8 cellular contexts compared by ENCODE assay signal in genomic region chr20:35463455-35464300, GRCh38. TPM values are rescaled to one million over a fixed set of nuclear protein-coding genes. Genes with fewer than 3 reads are reported as not detected.
DNase-seq lines count a peak whose midpoint lies in the region; ATAC-seq, FAIRE-seq and TF ChIP-seq lines count a peak whose summit lies in the region.

No MANE protein-coding gene starts in this region.

- H4K20me1 ChIP-seq in K562 (replicated peaks; ENCODE audit: control insufficient read depth, insufficient read depth, low read length): no peaks in the 10 kb centered on the region; the same call in 1 of the 2 replicates

- no peak overlapping the region for H3K4me3 Mint-ChIP-seq in activated T-cell treated with anti-CD3 and anti-CD28 coated beads, Interleukin-2, amount 50 U/mL, for 24 hours
- no peak overlapping the region for H3K4me3 Mint-ChIP-seq in T-helper 17 cell

- peak; percentile 60 to 89 (median 78) for TF ChIP-seq CTCF in K562 (IDR thresholded peaks at IDR 0.05 in 2 of 3, conservative IDR thresholded peaks at IDR 0.05 in 1 of 3; ENCODE audit: insufficient read depth in 2 of 3, low read depth in 1 of 3, low read length in 3 of 3)

- no peak overlapping the region for H3K4me2 ChIP-seq in K562 (ENCODE audit: insufficient read depth, low read length)

- H3K27ac ChIP-seq in K562 (ENCODE audit: extremely low read depth, low read depth, low read length): 0 out of 3 replicates have a peak overlapping the region, but pooled peaks have one; percentile 8

- H3K4me1 ChIP-seq in K562 (replicated peaks in 1 of 2; ENCODE audit: control insufficient read depth in 2 of 2, insufficient read depth in 2 of 2, low read length in 2 of 2): peaks cover 19 to 20% of the 10 kb centered on the region in 2 experiments

- peaks cover 5% of the 10 kb centered on the region for H3K4me1 Mint-ChIP-seq in activated T-cell treated with anti-CD3 and anti-CD28 coated beads, Interleukin-2, amount 50 U/mL, for 24 hours (ENCODE audit: low read depth)
- H3K4me1 Mint-ChIP-seq in T-helper 17 cell: peaks cover 6% of the 10 kb centered on the region

- intact Hi-C loops in K562 (cut with micrococcal nuclease): loop anchor here (10.0 kb wide), 2 partner anchors 151 to 421 kb away; partner anchors contain the start of gene SPAG4

- BruUV-seq in K562 (replicated peaks; lab: Mats Ljungman, UMichigan): no TSS peak

- peaks cover 76% of the 10 kb centered on the region for H3K36me3 ChIP-seq in K562 (ENCODE audit: control insufficient read depth, insufficient read depth, low read length)

- 31% methylated on average over 4 of the region's 4 CpGs for WGBS in K562 (ENCODE audit: insufficient coverage, low coverage, missing lambda C conversion rate)

- H3K9me3 Mint-ChIP-seq in activated T-cell treated with anti-CD3 and anti-CD28 coated beads, Interleukin-2, amount 50 U/mL, for 24 hours: no peaks in the 10 kb centered on the region

- H3K36me3 Mint-ChIP-seq in activated T-cell treated with anti-CD3 and anti-CD28 coated beads, Interleukin-2, amount 50 U/mL, for 24 hours (ENCODE audit: low read depth): peaks cover 64% of the 10 kb centered on the region
- H3K36me3 Mint-ChIP-seq in T-helper 17 cell (ENCODE audit: low read depth): no peaks in the 10 kb centered on the region

- ATAC-seq in T-helper 17 cell (peak; percentile 96), K562 (peak; percentile 85), GM18870 (IDR thresholded peaks at IDR 0.05; ENCODE audit: unreplicated experiment) (no peak)

- no peak for TF ChIP-seq POLR2A in K562 (conservative IDR thresholded peaks at IDR 0.05)

- H3K9me3 ChIP-seq in T-helper 17 cell (ENCODE audit: control insufficient read depth, low read length, poor library complexity, severe bottlenecking): no peaks in the 10 kb centered on the region
- no peaks in the 10 kb centered on the region for H3K9me3 ChIP-seq in K562 (replicated peaks; ENCODE audit: control insufficient read depth, insufficient read depth, low read depth, low read length)

- in situ Hi-C loops in K562 (cut with MboI): no loop called here

- H3K4me3 ChIP-seq in K562: no peak overlapping the region

- DNase-seq in activated T-cell treated with anti-CD3 and anti-CD28 coated beads for 24 hours (ENCODE audit: low read depth): peak; percentile 50
- DNase-seq in activated T-cell treated with anti-CD3 and anti-CD28 coated beads, Interleukin-2, amount 50 U/mL, for 24 hours: no peak
- DNase-seq in NCI-H146 (lab: John Stamatoyannopoulos, UW): peak; percentile 71
- DNase-seq in T-helper 17 cell: peak; percentile 15 to 37 (median 17)
- peak; percentile 42 to 82 (median 56) for DNase-seq in K562 (ENCODE audit: extremely low read depth in 1 of 4, low spot score in 3 of 4)
- peak; percentile 53 for DNase-seq in iPS DF 4.7 (ENCODE audit: extremely low read depth, low spot score)
- DNase-seq in stimulated activated CD4-positive, alpha-beta T cell treated with anti-CD3 and anti-CD28 coated beads, Interleukin-12 subunit alpha, Interleukin-12 subunit beta, amount 100 ng/mL, for 4 hours: peak; percentile 36

- no peak overlapping the region for H3K27ac Mint-ChIP-seq in activated T-cell treated with anti-CD3 and anti-CD28 coated beads, Interleukin-2, amount 50 U/mL, for 24 hours
- no peak overlapping the region for H3K27ac Mint-ChIP-seq in T-helper 17 cell

- peak overlapping the region in 1 of 2 experiments; percentile 60; a peak in 1 of 4 replicates for H3K9ac ChIP-seq in K562 (ENCODE audit: insufficient read depth in 1 of 2, low read depth in 2 of 2, low read length in 2 of 2)

- peak; percentile 57 to 64 for TF ChIP-seq RAD21 in K562 (CRISPR knock-in tag; conservative IDR thresholded peaks at IDR 0.05 in 1 of 2, IDR thresholded peaks at IDR 0.05 in 1 of 2)

- H3K9me1 ChIP-seq in K562 (ENCODE audit: control insufficient read depth, insufficient read depth, low read length): no peaks in the 10 kb centered on the region

- CTCF ChIA-PET in K562 (lab: Yijun Ruan, JAX; ENCODE audit: low intra/inter-chr PET ratio): interaction anchor here (0.6 to 0.8 kb wide), 3 partner anchors 48 to 736 kb away, joined by 3 to 6 read pairs (median 3); no protein-coding TSS in a partner anchor

- TF ChIP-seq EP300 in K562 (IDR thresholded peaks at IDR 0.05; ENCODE audit: low read length): no peak

- FAIRE-seq in K562 (lab: Jason Lieb, UNC): peak; percentile 94

- no peaks in the 10 kb centered on the region for H3K27me3 Mint-ChIP-seq in activated T-cell treated with anti-CD3 and anti-CD28 coated beads, Interleukin-2, amount 50 U/mL, for 24 hours
- H3K27me3 Mint-ChIP-seq in T-helper 17 cell: no peaks in the 10 kb centered on the region

- POLR2A ChIA-PET in K562 (lab: Yijun Ruan, JAX): interaction anchor here (1.4 to 1.5 kb wide), 2 partner anchors 9 to 16 kb away, joined by 7 to 10 read pairs; no protein-coding TSS in a partner anchor

- no peaks in the 10 kb centered on the region for H3K27me3 ChIP-seq in K562 (ENCODE audit: control insufficient read depth in 2 of 2, insufficient read depth in 2 of 2, low read length in 2 of 2)

- no peak overlapping the region for H2AFZ ChIP-seq in K562 (ENCODE audit: low read depth, low read length)

- H3K79me2 ChIP-seq in K562 (ENCODE audit: control insufficient read depth, insufficient read depth, low read length): no peaks in the 10 kb centered on the region; the same call in 2 of the 3 replicates

TF ChIP-seq in K562, 482 proteins besides CTCF, POLR2A, EP300 and RAD21 (continues in another document):
- TF ChIP-seq E2F3 (CRISPR knock-in tag; IDR thresholded peaks at IDR 0.05) (no peak), SMC3 (conservative IDR thresholded peaks at IDR 0.05; ENCODE audit: insufficient read depth, low read depth, low read length) (peak; percentile 41; the same call in 1 of the 2 replicates), CBX8 (IDR thresholded peaks at IDR 0.05; ENCODE audit: borderline replicate concordance, extremely low read depth, low read depth, low read length, poor library complexity, severe bottlenecking) (no peak)

RNA-seq across cellular contexts. Expression of gene CEP250, which starts 8.3 kb away (rescaled TPM):
- total RNA-seq in T-helper 17 cell (10 to 100 TPM; 36.6 to 44.4 TPM), K562 (2014; rRNA removed) (20.6 and 31.4 TPM in 2 replicates), K562 (2014; rRNA removed; fragmentation: Illumina TruSeq; extraction: Trizol) (20.5 and 21.5 TPM in 2 replicates), K562 (2015; rRNA removed; fragmentation: Illumina TruSeq; extraction: Trizol) (25.9 and 27.3 TPM in 2 replicates), K562 (2021) (35.7 and 41.9 TPM in 2 replicates)
- total RNA-seq in K562 (2011; cell fraction: chromatin; rRNA removed; ENCODE audit: low replicate concordance): 89.7 and 114 TPM in 2 replicates
- total RNA-seq in K562 (2011; cell fraction: nucleolus; rRNA removed): 17.0 and 24.1 TPM in 2 replicates
- 27.5 and 30.8 TPM in 2 replicates for total RNA-seq in K562 (2011; cell fraction: nucleoplasm; rRNA removed)
- polyA plus RNA-seq in K562 (2011; rRNA removed) (10.1 and 12.1 TPM in 2 replicates), K562 (2014; fragmentation: Illumina TruSeq; extraction: Trizol) (16.9 and 17.2 TPM in 2 replicates), K562 (2014; fragmentation: Nextera tagmentation; extraction: Ambion mirVana) (1 to 10 TPM; 2.5 to 2.6 TPM), K562 (2014; rRNA removed) (20.0 and 21.2 TPM in 2 replicates)
- polyA plus RNA-seq in K562 (2011; cell fraction: cytosol; rRNA removed): 3.5 and 9.1 TPM in 2 replicates
- polyA plus RNA-seq in K562 (2011; cell fraction: nucleus; rRNA removed): 24.5 and 32.9 TPM in 2 replicates
- polyA plus RNA-seq in K562 (2012): 20.6 and 26.6 TPM in 2 replicates
- 22.9 and 27.8 TPM in 2 replicates for polyA minus RNA-seq in K562 (2011; rRNA and poly(A)+ RNA removed)
- polyA minus RNA-seq in K562 (2011; cell fraction: cytosol; rRNA and poly(A)+ RNA removed): 11.8 and 21.5 TPM in 2 replicates
- polyA minus RNA-seq in K562 (2011; cell fraction: nucleus; rRNA and poly(A)+ RNA removed): 11.0 and 16.7 TPM in 2 replicates

RNA-seq across cellular contexts. Expression of gene GDF5, which starts 25.6 kb away (rescaled TPM):
- total RNA-seq in T-helper 17 cell (not detected), K562 (2014; rRNA removed) (not detected in 2 replicates), K562 (2014; rRNA removed; fragmentation: Illumina TruSeq; extraction: Trizol) (not detected in 2 replicates), K562 (2015; rRNA removed; fragmentation: Illumina TruSeq; extraction: Trizol) (not detected in 2 replicates), K562 (2021) (not detected in 2 replicates)
- not detected in 2 replicates for total RNA-seq in K562 (2011; cell fraction: chromatin; rRNA removed; ENCODE audit: low replicate concordance)
- total RNA-seq in K562 (2011; cell fraction: nucleolus; rRNA removed): not detected in 2 replicates
- total RNA-seq in K562 (2011; cell fraction: nucleoplasm; rRNA removed): not detected in 2 replicates
- polyA plus RNA-seq in K562 (2011; rRNA removed) (not detected in 2 replicates), K562 (2014; fragmentation: Illumina TruSeq; extraction: Trizol) (not detected in 2 replicates), K562 (2014; fragmentation: Nextera tagmentation; extraction: Ambion mirVana) (under 1 TPM in 1 of 2 experiments, not detected in 1; 0.01 TPM), K562 (2014; rRNA removed) (not detected in 2 replicates)
- polyA plus RNA-seq in K562 (2011; cell fraction: cytosol; rRNA removed): not detected in 2 replicates
- polyA plus RNA-seq in K562 (2011; cell fraction: nucleus; rRNA removed): not detected in 2 replicates
- polyA plus RNA-seq in K562 (2012): not detected in 2 replicates
- not detected in 2 replicates for polyA minus RNA-seq in K562 (2011; rRNA and poly(A)+ RNA removed)
- polyA minus RNA-seq in K562 (2011; cell fraction: cytosol; rRNA and poly(A)+ RNA removed): not detected in 2 replicates
- polyA minus RNA-seq in K562 (2011; cell fraction: nucleus; rRNA and poly(A)+ RNA removed): not detected in 2 replicates

RNA-seq across cellular contexts. Expression of gene UQCC1, which starts 51.9 kb away (rescaled TPM):
- total RNA-seq in T-helper 17 cell (10 to 100 TPM; 24.9 to 32.0 TPM), K562 (2014; rRNA removed) (33.8 and 50.9 TPM in 2 replicates), K562 (2014; rRNA removed; fragmentation: Illumina TruSeq; extraction: Trizol) (37.3 and 37.4 TPM in 2 replicates), K562 (2015; rRNA removed; fragmentation: Illumina TruSeq; extraction: Trizol) (37.7 and 38.9 TPM in 2 replicates), K562 (2021) (50.0 and 58.5 TPM in 2 replicates)
- 134 and 149 TPM in 2 replicates for total RNA-seq in K562 (2011; cell fraction: chromatin; rRNA removed; ENCODE audit: low replicate concordance)
- total RNA-seq in K562 (2011; cell fraction: nucleolus; rRNA removed): 77.7 and 107 TPM in 2 replicates
- 104 and 155 TPM in 2 replicates for total RNA-seq in K562 (2011; cell fraction: nucleoplasm; rRNA removed)
- polyA plus RNA-seq in K562 (2011; rRNA removed) (59.9 and 72.3 TPM in 2 replicates), K562 (2014; fragmentation: Illumina TruSeq; extraction: Trizol) (58.1 and 68.6 TPM in 2 replicates), K562 (2014; fragmentation: Nextera tagmentation; extraction: Ambion mirVana) (10 to 100 TPM; 31.9 to 67.9 TPM), K562 (2014; rRNA removed) (58.9 and 72.2 TPM in 2 replicates)
- polyA plus RNA-seq in K562 (2011; cell fraction: cytosol; rRNA removed): 40.2 and 51.4 TPM in 2 replicates
- 206 and 334 TPM in 2 replicates for polyA plus RNA-seq in K562 (2011; cell fraction: nucleus; rRNA removed)
- polyA plus RNA-seq in K562 (2012): 48.9 and 52.1 TPM in 2 replicates
- 38.1 and 46.1 TPM in 2 replicates for polyA minus RNA-seq in K562 (2011; rRNA and poly(A)+ RNA removed)
- 24.8 and 25.8 TPM in 2 replicates for polyA minus RNA-seq in K562 (2011; cell fraction: cytosol; rRNA and poly(A)+ RNA removed)
- 45.1 and 70.5 TPM in 2 replicates for polyA minus RNA-seq in K562 (2011; cell fraction: nucleus; rRNA and poly(A)+ RNA removed)
